In genomic region chr12:110780448-110780847, GRCh38 we compare ENCODE assay signal across 12 cellular contexts. TPM values are rescaled to one million over a fixed set of nuclear protein-coding genes. Genes with fewer than 3 reads are reported as not detected.
A peak's percentile ranks its signal among the peaks of the same experiment; 100 is the strongest.
DNase-seq lines count a peak whose midpoint lies in the region; ATAC-seq and TF ChIP-seq lines count a peak whose summit lies in the region.
"Had no signal": no experiment of that assay in that cellular context is flagged by ENCODE, and none has a peak within 500 bp of the region (broad histone marks: within the 10 kb centered on the region; RNA-seq: fewer than 3 reads in every experiment).

No MANE protein-coding gene starts in this region.

- H3K9me3 Mint-ChIP-seq in CD8-positive, alpha-beta memory T cell = no peaks in the 10 kb centered on the region
- H3K9me3 Mint-ChIP-seq in activated CD4-positive, alpha-beta T cell treated with anti-CD3 and anti-CD28 coated beads, Interleukin-2, amount 10 ng/mL, durations not matched to agents 24 days and 14 days = peaks cover 3% of the 10 kb centered on the region
- H3K9me3 Mint-ChIP-seq: dendritic cell treated with granulocyte-macrophage colony-stimulating factor and Interleukin-4, amounts not matched to agents 40 ng/mL and 50 ng/mL, for 4 days had no signal

- peaks cover 24 to 43% (median 37%) of the 10 kb centered on the region in 3 donors for H3K4me1 Mint-ChIP-seq in CD8-positive, alpha-beta memory T cell
- H3K4me1 Mint-ChIP-seq in activated CD4-positive, alpha-beta T cell treated with anti-CD3 and anti-CD28 coated beads, Interleukin-2, amount 10 ng/mL, durations not matched to agents 24 days and 14 days = peaks cover 58% of the 10 kb centered on the region

- H3K27me3 ChIP-seq in CD8-positive, alpha-beta memory T cell (ENCODE audit: insufficient read depth, low read length, poor library complexity, severe bottlenecking) = no peaks in the 10 kb centered on the region
- no peaks in the 10 kb centered on the region for H3K27me3 ChIP-seq in tibial nerve
- H3K27me3 ChIP-seq: foreskin keratinocyte had no signal

- no peaks in the 10 kb centered on the region for H3K27me3 Mint-ChIP-seq in CD8-positive, alpha-beta memory T cell
- no peaks in the 10 kb centered on the region for H3K27me3 Mint-ChIP-seq in activated CD4-positive, alpha-beta T cell treated with anti-CD3 and anti-CD28 coated beads, Interleukin-2, amount 10 ng/mL, durations not matched to agents 24 days and 14 days

- H3K36me3 Mint-ChIP-seq in CD8-positive, alpha-beta memory T cell = no peaks in the 10 kb centered on the region
- peaks cover 2% of the 10 kb centered on the region for H3K36me3 Mint-ChIP-seq in activated CD4-positive, alpha-beta T cell treated with anti-CD3 and anti-CD28 coated beads, Interleukin-2, amount 10 ng/mL, durations not matched to agents 24 days and 14 days (ENCODE audit: low read depth)

- intact Hi-C loops in activated CD4-positive, alpha-beta T cell treated with anti-CD3 and anti-CD28 coated beads, Interleukin-2, amount 10 ng/mL, durations not matched to agents 24 days and 14 days (cut with micrococcal nuclease) = loop anchor here (1.0 kb wide), 3 partner anchors 11 to 161 kb away; no protein-coding TSS in a partner anchor
- intact Hi-C loops in lower leg skin (cut with DNase I; ENCODE audit: low total_unique reads) = no loop called here

- no peaks in the 10 kb centered on the region for H3K36me3 ChIP-seq in CD8-positive, alpha-beta memory T cell (ENCODE audit: insufficient read depth, low read length)
- no peaks in the 10 kb centered on the region for H3K36me3 ChIP-seq in tibial nerve

- peaks cover 30% of the 10 kb centered on the region for H3K4me1 ChIP-seq in CD8-positive, alpha-beta memory T cell (ENCODE audit: insufficient read depth, low read length)
- no peaks in the 10 kb centered on the region for H3K4me1 ChIP-seq in tibial nerve
- H3K4me1 ChIP-seq: foreskin keratinocyte had no signal

- ATAC-seq in HG03097 (IDR thresholded peaks at IDR 0.05; ENCODE audit: low FRiP score, unreplicated experiment) = no peak
- ATAC-seq: foreskin keratinocyte had no signal

- no peaks in the 10 kb centered on the region for H3K9me3 ChIP-seq in CD8-positive, alpha-beta memory T cell (ENCODE audit: low read length)
- no peaks in the 10 kb centered on the region for H3K9me3 ChIP-seq in tibial nerve

- H3K27ac ChIP-seq in CD8-positive, alpha-beta memory T cell (ENCODE audit: low read depth, low read length) = no peak overlapping the region
- no peak overlapping the region for H3K27ac ChIP-seq in tibial nerve
- H3K27ac ChIP-seq: foreskin keratinocyte had no signal

- DNase-seq in CD8-positive, alpha-beta memory T cell = peak in 2 of 5 donors; percentile 18 to 46
- DNase-seq in activated CD4-positive, alpha-beta T cell treated with anti-CD3 and anti-CD28 coated beads, Interleukin-2, amount 10 ng/mL, durations not matched to agents 24 days and 14 days = peak; percentile 90
- peak; percentile 66 for DNase-seq in activated naive CD4-positive, alpha-beta T cell treated with Interleukin-2 at 50 U/mL for 16 hours
- peak; percentile 13 to 24 for DNase-seq in stimulated activated CD4-positive, alpha-beta T cell treated with anti-CD3 and anti-CD28 coated beads, Interleukin-1b, Interleukin-23, amount 100 ng/mL, for 1 hour (ENCODE audit: low read depth in 2 of 2)
- DNase-seq in lower leg skin (ENCODE audit: low spot score in 2 of 2) (no peak), tibial nerve (ENCODE audit: low spot score in 2 of 2) (no peak)
- DNase-seq in effector CD8-positive, alpha-beta T cell (lab: John Stamatoyannopoulos, UW) = no peak
- DNase-seq: amniotic stem cell, DMS79 treated with DMSO at 0.1 percent for 48 hours, foreskin keratinocyte had no signal

- 40 to 59% methylated on average over 4 of the region's 4 CpGs for WGBS in lower leg skin, 2 donors
- WGBS in tibial nerve, 2 donors = 43 to 64% methylated on average over 4 of the region's 4 CpGs

- TF ChIP-seq POLR2A in lower leg skin (IDR thresholded peaks at IDR 0.05) = no peak
- TF ChIP-seq POLR2A in tibial nerve (IDR thresholded peaks at IDR 0.05) = no peak

- POLR2A ChIA-PET in CD8-positive, alpha-beta memory T cell (lab: Charles Lee) = no interaction called here

- no peak overlapping the region for H3K4me3 ChIP-seq in CD8-positive, alpha-beta memory T cell (ENCODE audit: low read length)
- H3K4me3 ChIP-seq in lower leg skin (ENCODE audit: low read depth, poor library complexity, severe bottlenecking) = no peak overlapping the region
- H3K4me3 ChIP-seq in tibial nerve = no peak overlapping the region

- CTCF ChIA-PET in CD8-positive, alpha-beta memory T cell (lab: Charles Lee) = no interaction called here

- peak overlapping the region in 2 of 7 donors; percentile 7 to 36 for H3K4me3 Mint-ChIP-seq in CD8-positive, alpha-beta memory T cell
- peak overlapping the region; percentile 69 for H3K4me3 Mint-ChIP-seq in activated CD4-positive, alpha-beta T cell treated with anti-CD3 and anti-CD28 coated beads, Interleukin-2, amount 10 ng/mL, durations not matched to agents 24 days and 14 days
- H3K4me3 Mint-ChIP-seq: dendritic cell treated with granulocyte-macrophage colony-stimulating factor and Interleukin-4, amounts not matched to agents 40 ng/mL and 50 ng/mL, for 4 days had no signal

- TF ChIP-seq EP300 in tibial nerve (IDR thresholded peaks at IDR 0.05) = no peak

- TF ChIP-seq CTCF in lower leg skin (IDR thresholded peaks at IDR 0.05) (no peak), tibial nerve (IDR thresholded peaks at IDR 0.05) (no peak)

- H3K27ac Mint-ChIP-seq in CD8-positive, alpha-beta memory T cell = peak overlapping the region in 6 of 8 donors; percentile 55 to 98 (median 78)
- peak overlapping the region; percentile 97 for H3K27ac Mint-ChIP-seq in activated CD4-positive, alpha-beta T cell treated with anti-CD3 and anti-CD28 coated beads, Interleukin-2, amount 10 ng/mL, durations not matched to agents 24 days and 14 days
- H3K27ac Mint-ChIP-seq: dendritic cell treated with granulocyte-macrophage colony-stimulating factor and Interleukin-4, amounts not matched to agents 40 ng/mL and 50 ng/mL, for 4 days had no signal

RNA-seq across cellular contexts. Expression of gene PPP1CC, which starts 37.8 kb away (rescaled TPM):
- total RNA-seq in CD8-positive, alpha-beta memory T cell = 100 to 1,000 TPM; 242 to 249 TPM
- polyA plus RNA-seq in CD8-positive, alpha-beta memory T cell = 130 TPM
- 459 and 489 TPM in 2 replicates for total RNA-seq in activated CD4-positive, alpha-beta T cell treated with anti-CD3 and anti-CD28 coated beads, Interleukin-2, amount 10 ng/mL, durations not matched to agents 24 days and 14 days
- total RNA-seq in lower leg skin (10 to 100 TPM; 90.1 to 97.4 (median 91.3) TPM), tibial nerve (10 to 100 TPM; 74.5 to 96.4 (median 83.9) TPM)

Comparison
In these comparisons a context has a peak if more than half of its experiments do, and no peak if none do; other contexts are left out.
1. DNase-seq: peak in activated CD4-positive, alpha-beta T cell treated with anti-CD3 and anti-CD28 coated beads, Interleukin-2, amount 10 ng/mL, durations not matched to agents 24 days and 14 days (single experiment), activated naive CD4-positive, alpha-beta T cell treated with Interleukin-2 at 50 U/mL for 16 hours (single experiment) and stimulated activated CD4-positive, alpha-beta T cell treated with anti-CD3 and anti-CD28 coated beads, Interleukin-1b, Interleukin-23, amount 100 ng/mL, for 1 hour (2 of 2); none in lower leg skin (0 of 2), tibial nerve (0 of 2) and effector CD8-positive, alpha-beta T cell (single experiment).